Comparison of ENCODE assay signal across 1 cellular context in the genomic region with DNA sequence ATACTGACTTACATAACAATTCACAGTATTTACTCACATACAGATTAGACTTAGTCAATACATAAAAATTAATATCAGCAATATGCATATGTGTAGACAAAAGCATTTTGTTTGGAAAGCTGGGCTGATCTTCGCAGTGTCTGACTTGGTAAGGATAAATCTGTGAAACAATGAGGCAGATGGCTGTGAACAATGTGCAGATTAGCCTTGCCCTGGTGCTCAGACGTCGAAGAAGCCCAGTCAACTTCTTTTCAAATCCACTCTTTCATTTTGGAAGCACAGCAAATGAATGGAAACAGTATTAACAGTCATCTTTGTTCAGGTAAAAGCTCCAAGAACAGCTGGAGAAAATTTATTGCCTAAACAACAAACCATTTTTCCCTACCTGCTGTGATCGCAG.
TF ChIP-seq lines count a peak whose summit lies in the region.

No MANE protein-coding gene starts in this region.

TF ChIP-seq in WTC11, 78 proteins besides CTCF, POLR2A, EP300 and RAD21 (continued from another document):
- TF ChIP-seq, protein P1, sequence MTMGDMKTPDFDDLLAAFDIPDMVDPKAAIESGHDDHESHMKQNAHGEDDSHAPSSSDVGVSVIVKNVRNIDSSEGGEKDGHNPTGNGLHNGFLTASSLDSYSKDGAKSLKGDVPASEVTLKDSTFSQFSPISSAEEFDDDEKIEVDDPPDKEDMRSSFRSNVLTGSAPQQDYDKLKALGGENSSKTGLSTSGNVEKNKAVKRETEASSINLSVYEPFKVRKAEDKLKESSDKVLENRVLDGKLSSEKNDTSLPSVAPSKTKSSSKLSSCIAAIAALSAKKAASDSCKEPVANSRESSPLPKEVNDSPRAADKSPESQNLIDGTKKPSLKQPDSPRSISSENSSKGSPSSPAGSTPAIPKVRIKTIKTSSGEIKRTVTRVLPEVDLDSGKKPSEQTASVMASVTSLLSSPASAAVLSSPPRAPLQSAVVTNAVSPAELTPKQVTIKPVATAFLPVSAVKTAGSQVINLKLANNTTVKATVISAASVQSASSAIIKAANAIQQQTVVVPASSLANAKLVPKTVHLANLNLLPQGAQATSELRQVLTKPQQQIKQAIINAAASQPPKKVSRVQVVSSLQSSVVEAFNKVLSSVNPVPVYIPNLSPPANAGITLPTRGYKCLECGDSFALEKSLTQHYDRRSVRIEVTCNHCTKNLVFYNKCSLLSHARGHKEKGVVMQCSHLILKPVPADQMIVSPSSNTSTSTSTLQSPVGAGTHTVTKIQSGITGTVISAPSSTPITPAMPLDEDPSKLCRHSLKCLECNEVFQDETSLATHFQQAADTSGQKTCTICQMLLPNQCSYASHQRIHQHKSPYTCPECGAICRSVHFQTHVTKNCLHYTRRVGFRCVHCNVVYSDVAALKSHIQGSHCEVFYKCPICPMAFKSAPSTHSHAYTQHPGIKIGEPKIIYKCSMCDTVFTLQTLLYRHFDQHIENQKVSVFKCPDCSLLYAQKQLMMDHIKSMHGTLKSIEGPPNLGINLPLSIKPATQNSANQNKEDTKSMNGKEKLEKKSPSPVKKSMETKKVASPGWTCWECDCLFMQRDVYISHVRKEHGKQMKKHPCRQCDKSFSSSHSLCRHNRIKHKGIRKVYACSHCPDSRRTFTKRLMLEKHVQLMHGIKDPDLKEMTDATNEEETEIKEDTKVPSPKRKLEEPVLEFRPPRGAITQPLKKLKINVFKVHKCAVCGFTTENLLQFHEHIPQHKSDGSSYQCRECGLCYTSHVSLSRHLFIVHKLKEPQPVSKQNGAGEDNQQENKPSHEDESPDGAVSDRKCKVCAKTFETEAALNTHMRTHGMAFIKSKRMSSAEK (CRISPR knock-in tag; IDR thresholded peaks at IDR 0.05; ENCODE audit: borderline replicate concordance) = no peak
- TF ChIP-seq SP1 (CRISPR knock-in tag; conservative IDR thresholded peaks at IDR 0.05) (no peak), ZNF281 (CRISPR knock-in tag; IDR thresholded peaks at IDR 0.05) (no peak), JAZF1 (CRISPR knock-in tag; IDR thresholded peaks at IDR 0.05) (no peak), USF2 (CRISPR knock-in tag; IDR thresholded peaks at IDR 0.05) (no peak), FOXP4 (CRISPR knock-in tag; IDR thresholded peaks at IDR 0.05) (no peak), ZNF121 (CRISPR knock-in tag; IDR thresholded peaks at IDR 0.05) (no peak), FOXK1 (CRISPR knock-in tag; IDR thresholded peaks at IDR 0.05) (no peak), AFF4 (CRISPR knock-in tag; IDR thresholded peaks at IDR 0.05; ENCODE audit: borderline replicate concordance) (no peak), OVOL2 (CRISPR knock-in tag; IDR thresholded peaks at IDR 0.05; ENCODE audit: borderline replicate concordance) (no peak), KAT7 (CRISPR knock-in tag; IDR thresholded peaks at IDR 0.05; ENCODE audit: borderline replicate concordance) (no peak), CREM (CRISPR knock-in tag; IDR thresholded peaks at IDR 0.05) (no peak), IRF2 (CRISPR knock-in tag; IDR thresholded peaks at IDR 0.05; ENCODE audit: borderline replicate concordance, low read depth) (no peak), TEAD1 (CRISPR knock-in tag; IDR thresholded peaks at IDR 0.05) (no peak)
- TF ChIP-seq, protein P2, sequence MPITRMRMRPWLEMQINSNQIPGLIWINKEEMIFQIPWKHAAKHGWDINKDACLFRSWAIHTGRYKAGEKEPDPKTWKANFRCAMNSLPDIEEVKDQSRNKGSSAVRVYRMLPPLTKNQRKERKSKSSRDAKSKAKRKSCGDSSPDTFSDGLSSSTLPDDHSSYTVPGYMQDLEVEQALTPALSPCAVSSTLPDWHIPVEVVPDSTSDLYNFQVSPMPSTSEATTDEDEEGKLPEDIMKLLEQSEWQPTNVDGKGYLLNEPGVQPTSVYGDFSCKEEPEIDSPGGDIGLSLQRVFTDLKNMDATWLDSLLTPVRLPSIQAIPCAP (CRISPR knock-in tag; IDR thresholded peaks at IDR 0.05) = no peak
- TF ChIP-seq, protein P3, sequence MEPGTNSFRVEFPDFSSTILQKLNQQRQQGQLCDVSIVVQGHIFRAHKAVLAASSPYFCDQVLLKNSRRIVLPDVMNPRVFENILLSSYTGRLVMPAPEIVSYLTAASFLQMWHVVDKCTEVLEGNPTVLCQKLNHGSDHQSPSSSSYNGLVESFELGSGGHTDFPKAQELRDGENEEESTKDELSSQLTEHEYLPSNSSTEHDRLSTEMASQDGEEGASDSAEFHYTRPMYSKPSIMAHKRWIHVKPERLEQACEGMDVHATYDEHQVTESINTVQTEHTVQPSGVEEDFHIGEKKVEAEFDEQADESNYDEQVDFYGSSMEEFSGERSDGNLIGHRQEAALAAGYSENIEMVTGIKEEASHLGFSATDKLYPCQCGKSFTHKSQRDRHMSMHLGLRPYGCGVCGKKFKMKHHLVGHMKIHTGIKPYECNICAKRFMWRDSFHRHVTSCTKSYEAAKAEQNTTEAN (CRISPR knock-in tag; IDR thresholded peaks at IDR 0.05) = no peak
- TF ChIP-seq, protein P4, sequence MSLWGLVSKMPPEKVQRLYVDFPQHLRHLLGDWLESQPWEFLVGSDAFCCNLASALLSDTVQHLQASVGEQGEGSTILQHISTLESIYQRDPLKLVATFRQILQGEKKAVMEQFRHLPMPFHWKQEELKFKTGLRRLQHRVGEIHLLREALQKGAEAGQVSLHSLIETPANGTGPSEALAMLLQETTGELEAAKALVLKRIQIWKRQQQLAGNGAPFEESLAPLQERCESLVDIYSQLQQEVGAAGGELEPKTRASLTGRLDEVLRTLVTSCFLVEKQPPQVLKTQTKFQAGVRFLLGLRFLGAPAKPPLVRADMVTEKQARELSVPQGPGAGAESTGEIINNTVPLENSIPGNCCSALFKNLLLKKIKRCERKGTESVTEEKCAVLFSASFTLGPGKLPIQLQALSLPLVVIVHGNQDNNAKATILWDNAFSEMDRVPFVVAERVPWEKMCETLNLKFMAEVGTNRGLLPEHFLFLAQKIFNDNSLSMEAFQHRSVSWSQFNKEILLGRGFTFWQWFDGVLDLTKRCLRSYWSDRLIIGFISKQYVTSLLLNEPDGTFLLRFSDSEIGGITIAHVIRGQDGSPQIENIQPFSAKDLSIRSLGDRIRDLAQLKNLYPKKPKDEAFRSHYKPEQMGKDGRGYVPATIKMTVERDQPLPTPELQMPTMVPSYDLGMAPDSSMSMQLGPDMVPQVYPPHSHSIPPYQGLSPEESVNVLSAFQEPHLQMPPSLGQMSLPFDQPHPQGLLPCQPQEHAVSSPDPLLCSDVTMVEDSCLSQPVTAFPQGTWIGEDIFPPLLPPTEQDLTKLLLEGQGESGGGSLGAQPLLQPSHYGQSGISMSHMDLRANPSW (CRISPR knock-in tag; conservative IDR thresholded peaks at IDR 0.05; ENCODE audit: low read depth) = no peak
- TF ChIP-seq, protein P5, sequence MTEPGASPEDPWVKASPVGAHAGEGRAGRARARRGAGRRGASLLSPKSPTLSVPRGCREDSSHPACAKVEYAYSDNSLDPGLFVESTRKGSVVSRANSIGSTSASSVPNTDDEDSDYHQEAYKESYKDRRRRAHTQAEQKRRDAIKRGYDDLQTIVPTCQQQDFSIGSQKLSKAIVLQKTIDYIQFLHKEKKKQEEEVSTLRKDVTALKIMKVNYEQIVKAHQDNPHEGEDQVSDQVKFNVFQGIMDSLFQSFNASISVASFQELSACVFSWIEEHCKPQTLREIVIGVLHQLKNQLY (CRISPR knock-in tag; IDR thresholded peaks at IDR 0.05) = no peak
